ENCODE assay signal across 9 cellular contexts in genomic region chr3:73623996-73624362, GRCh38. TPM values are rescaled to one million over a fixed set of nuclear protein-coding genes. Genes with fewer than 3 reads are reported as not detected.
DNase-seq lines count a peak whose midpoint lies in the region; ATAC-seq and TF ChIP-seq lines count a peak whose summit lies in the region.
"Had no signal": no experiment of that assay in that cellular context is flagged by ENCODE, and none has a peak within 500 bp of the region (broad histone marks: within the 10 kb centered on the region; RNA-seq: fewer than 3 reads in every experiment).

No MANE protein-coding gene starts in this region.

- H3K4me1 ChIP-seq in HUES48 (ENCODE audit: control insufficient read depth, insufficient read depth, low read length), result peaks cover 22% of the 10 kb centered on the region
- H3K4me1 ChIP-seq in suprapubic skin, result peaks cover 41% of the 10 kb centered on the region

- peak in 1 of 2 donors; percentile 16 for TF ChIP-seq CTCF in suprapubic skin (IDR thresholded peaks at IDR 0.05)

- DNase-seq in astrocyte of the hippocampus (ENCODE audit: low read depth, low spot score), result peak; percentile 89
- DNase-seq in iris pigment epithelial cell (ENCODE audit: low read depth), result peak; percentile 46
- DNase-seq in suprapubic skin (ENCODE audit: low spot score in 2 of 2), result no peak
- DNase-seq in SKM-1 treated with dmso at 0.1 percent for 144 hours (lab: John Stamatoyannopoulos, UW; ENCODE audit: unreplicated experiment), result no peak
- DNase-seq in RPMI8226, result no peak
- no peak for DNase-seq in A172 (ENCODE audit: low spot score)
- DNase-seq: activated naive CD8-positive, alpha-beta T cell treated with anti-CD3 and anti-CD28 coated beads, Interleukin-2, amount 10 ng/mL, durations not matched to agents 7 days and 5 days had no signal

- H3K4me3 ChIP-seq in HUES48 (ENCODE audit: low read depth, low read length) (peak overlapping the region; percentile 76), suprapubic skin (peak overlapping the region; percentile 74)

- no peak for TF ChIP-seq EP300 in suprapubic skin (IDR thresholded peaks at IDR 0.05)

- H3K9me3 ChIP-seq in HUES48 (ENCODE audit: control insufficient read depth, insufficient read depth, low read length) (no peaks in the 10 kb centered on the region), suprapubic skin (no peaks in the 10 kb centered on the region)

- H3K36me3 ChIP-seq in HUES48 (ENCODE audit: control insufficient read depth, insufficient read depth, low read length) (no peaks in the 10 kb centered on the region), suprapubic skin (no peaks in the 10 kb centered on the region)

- no peak overlapping the region for H3K9ac ChIP-seq in HUES48 (ENCODE audit: low read depth, low read length)

- H3K27ac ChIP-seq in HUES48 (ENCODE audit: low read depth, low read length) (no peak overlapping the region), suprapubic skin (peak overlapping the region; percentile 79)

- H3K27me3 ChIP-seq in HUES48 (ENCODE audit: control insufficient read depth, insufficient read depth, low read length), result peaks cover 47% of the 10 kb centered on the region
- H3K27me3 ChIP-seq in suprapubic skin, result peaks cover 13% of the 10 kb centered on the region

- ATAC-seq in HG03565 (IDR thresholded peaks at IDR 0.05; ENCODE audit: unreplicated experiment), result no peak

- no peak for TF ChIP-seq POLR2A in suprapubic skin (IDR thresholded peaks at IDR 0.05)

- 2% methylated on average over 13 of the region's 48 CpGs for WGBS in suprapubic skin

RNA-seq across cellular contexts. Expression of gene PDZRN3, which starts 0.8 kb away (rescaled TPM):
- total RNA-seq in suprapubic skin, result 10 to 100 TPM in 3 of 4 donors, 1 to 10 TPM in 1; 9.2 to 33.3 (median 13.7) TPM
- total RNA-seq in A172 (2014; rRNA removed; shearing (Covaris generic)), result not detected in 2 replicates
- total RNA-seq: activated naive CD8-positive, alpha-beta T cell treated with anti-CD3 and anti-CD28 coated beads, Interleukin-2, amount 10 ng/mL, durations not matched to agents 7 days and 5 days had no signal

Comparison
In these comparisons a context has a peak if more than half of its experiments do, and no peak if none do; other contexts are left out.
1. DNase-seq: peak in astrocyte of the hippocampus (single experiment) and iris pigment epithelial cell (single experiment); none in suprapubic skin (0 of 2), SKM-1 treated with dmso at 0.1 percent for 144 hours (single experiment), RPMI8226 (single experiment) and A172 (single experiment).
2. RNA of gene PDZRN3, which starts 0.8 kb away (total RNA-seq): 9.2 to 33.3 TPM in suprapubic skin; not detected in A172; every median in the first group is over 10 times any median in the second.